8 cellular contexts compared by ENCODE assay signal in genomic region chr19:48513289-48514122, GRCh38. TPM values are rescaled to one million over a fixed set of nuclear protein-coding genes. Genes with fewer than 3 reads are reported as not detected.
A peak's percentile ranks its signal among the peaks of the same experiment; 100 is the strongest.
DNase-seq lines count a peak whose midpoint lies in the region; ATAC-seq and TF ChIP-seq lines count a peak whose summit lies in the region.

No MANE protein-coding gene starts in this region.

- peaks cover 18% of the 10 kb centered on the region for H3K4me1 Mint-ChIP-seq in CD8-positive, alpha-beta T cell (ENCODE audit: low read depth)

- no peak for TF ChIP-seq CTCF in CD8-positive, alpha-beta T cell (IDR thresholded peaks at IDR 0.05)
- no peak for TF ChIP-seq CTCF in colonic mucosa (IDR thresholded peaks at IDR 0.05)
- no peak for TF ChIP-seq CTCF in left lung (IDR thresholded peaks at IDR 0.05)

- intact Hi-C loops in CD8-positive, alpha-beta T cell (cut with DNase I, micrococcal nuclease) = loop anchor here (1.0 to 10.0 kb wide), 10 partner anchors 44 to 481 kb away; partner anchors contain the start of genes CYTH2 (in 1 of the 2), FTL (in 1 of the 2), GRWD1 (in 1 of the 2) and GYS1 (in 1 of the 2)
- intact Hi-C loops in colonic mucosa (cut with DNase I) = no loop called here
- intact Hi-C loops in left lung (cut with DNase I) = no loop called here

- peak overlapping the region; percentile 88 for H3K4me3 ChIP-seq in CD8-positive, alpha-beta T cell (ENCODE audit: low read depth, low read length)
- H3K4me3 ChIP-seq in HAP-1 = peak overlapping the region; percentile 53
- H3K4me3 ChIP-seq in colonic mucosa = peak overlapping the region; percentile 52
- peak overlapping the region; percentile 48 to 53 for H3K4me3 ChIP-seq in left lung

- no peaks in the 10 kb centered on the region for H3K9me3 ChIP-seq in CD8-positive, alpha-beta T cell (ENCODE audit: low read length)
- H3K9me3 ChIP-seq in HAP-1 = no peaks in the 10 kb centered on the region
- no peaks in the 10 kb centered on the region for H3K9me3 ChIP-seq in colonic mucosa
- no peaks in the 10 kb centered on the region for H3K9me3 ChIP-seq in left lung

- peak in 6 of 7 experiments; percentile 61 to 83 (median 75) for DNase-seq in CD8-positive, alpha-beta T cell
- DNase-seq in HAP-1 (ENCODE audit: low spot score in 2 of 2) = peak; percentile 87 to 91
- DNase-seq in NCI-H446 (lab: John Stamatoyannopoulos, UW) = peak; percentile 60 to 87
- DNase-seq in activated CD4-positive, alpha-beta T cell treated with anti-CD3 and anti-CD28 coated beads for 1 hour = peak; percentile 60
- peak; percentile 78 for DNase-seq in colonic mucosa
- DNase-seq in left lung = peak; percentile 74 to 84
- peak; percentile 73 for DNase-seq in stimulated activated CD4-positive, alpha-beta T cell treated with anti-CD3 and anti-CD28 coated beads, Interleukin-4, amount 100 ng/mL, for 1 hour

- no peak overlapping the region for H3K4me3 Mint-ChIP-seq in CD8-positive, alpha-beta T cell

- H3K27me3 ChIP-seq in CD8-positive, alpha-beta T cell (ENCODE audit: insufficient read depth, low read length) = no peaks in the 10 kb centered on the region
- H3K27me3 ChIP-seq in HAP-1 (ENCODE audit: low read depth) = no peaks in the 10 kb centered on the region
- H3K27me3 ChIP-seq in colonic mucosa = peaks cover 28% of the 10 kb centered on the region
- peaks cover 29 to 58% of the 10 kb centered on the region in 2 donors for H3K27me3 ChIP-seq in left lung

- H3K27ac ChIP-seq in CD8-positive, alpha-beta T cell (ENCODE audit: low read depth, low read length) = peak overlapping the region; percentile 68
- H3K27ac ChIP-seq in colonic mucosa (no peak overlapping the region), left lung (no peak overlapping the region)

- H3K9ac ChIP-seq in colonic mucosa (ENCODE audit: low read depth in 2 of 2, low read length in 2 of 2) = peak overlapping the region; percentile 26 to 46

- ATAC-seq in CD8-positive, alpha-beta T cell = peak; percentile 58
- ATAC-seq in left lung = peak; percentile 93
- ATAC-seq in GM21737 (IDR thresholded peaks at IDR 0.05; ENCODE audit: unreplicated experiment) = no peak

- peaks cover 4% of the 10 kb centered on the region for H3K36me3 Mint-ChIP-seq in CD8-positive, alpha-beta T cell

- CTCF ChIA-PET in CD8-positive, alpha-beta T cell (lab: Charles Lee) = interaction anchor here (0.6 to 1.2 kb wide), 4 partner anchors 23 to 76 kb away, joined by 3 to 7 read pairs (median 4); no protein-coding TSS in a partner anchor

- peak overlapping the region; percentile 93 for H3K27ac Mint-ChIP-seq in CD8-positive, alpha-beta T cell

- H3K36me3 ChIP-seq in CD8-positive, alpha-beta T cell (ENCODE audit: insufficient read depth, low read length) = no peaks in the 10 kb centered on the region
- H3K36me3 ChIP-seq in HAP-1 (replicated peaks) (no peaks in the 10 kb centered on the region), colonic mucosa (no peaks in the 10 kb centered on the region), left lung (no peaks in the 10 kb centered on the region)

- POLR2A ChIA-PET in CD8-positive, alpha-beta T cell (lab: Charles Lee) = interaction anchor here (0.7 to 2.0 kb wide), 4 partner anchors 14 to 103 kb away, joined by 3 to 7 read pairs (median 3); no protein-coding TSS in a partner anchor

- H3K27me3 Mint-ChIP-seq in CD8-positive, alpha-beta T cell (ENCODE audit: low read depth) = no peaks in the 10 kb centered on the region

- in situ Hi-C loops in HAP-1 (cut with MboI; ENCODE audit: low sequenced_read_pairs) = no loop called here

- H3K4me1 ChIP-seq in CD8-positive, alpha-beta T cell (ENCODE audit: insufficient read depth, low read length) = peaks cover 23% of the 10 kb centered on the region
- H3K4me1 ChIP-seq in HAP-1 (peaks cover 6% of the 10 kb centered on the region), colonic mucosa (peaks cover 6% of the 10 kb centered on the region), left lung (peaks cover 0 to 23% of the 10 kb centered on the region in 2 donors)

- no peaks in the 10 kb centered on the region for H3K9me3 Mint-ChIP-seq in CD8-positive, alpha-beta T cell

RNA-seq across cellular contexts. Expression of gene LMTK3, which starts 1.9 kb away (rescaled TPM):
- 10 to 100 TPM; 13.7 to 16.9 TPM for total RNA-seq in CD8-positive, alpha-beta T cell
- total RNA-seq in colonic mucosa (1 to 10 TPM; 1.7 to 3.1 TPM), left lung (1 to 10 TPM; 4.4 to 9.5 TPM)

RNA-seq across cellular contexts. Expression of gene SULT2B1, which starts 38.5 kb away (rescaled TPM):
- total RNA-seq in CD8-positive, alpha-beta T cell = not detected
- total RNA-seq in colonic mucosa = 1 to 10 TPM; 1.4 to 7.7 TPM
- total RNA-seq in left lung = 1 to 10 TPM; 2.8 to 6.3 TPM

RNA-seq across cellular contexts. Expression of gene CYTH2, which starts 44.3 kb away (rescaled TPM):
- total RNA-seq in CD8-positive, alpha-beta T cell = 10 to 100 TPM; 30.9 to 32.3 TPM
- total RNA-seq in colonic mucosa (10 to 100 TPM; 55.4 to 70.2 TPM), left lung (10 to 100 TPM; 49.8 to 65.9 TPM)

RNA-seq across cellular contexts. Expression of gene KCNJ14, which starts 58.1 kb away (rescaled TPM):
- total RNA-seq in CD8-positive, alpha-beta T cell = 1 to 10 TPM; 3.7 to 3.9 TPM
- total RNA-seq in colonic mucosa = under 1 TPM; 0.35 to 0.99 TPM
- under 1 TPM; 0.52 to 0.61 TPM for total RNA-seq in left lung

Comparison
In these comparisons a context has a peak if more than half of its experiments do, and no peak if none do; other contexts are left out.
1. intact Hi-C loops: an anchor here in CD8-positive, alpha-beta T cell (1.0 to 10.0 kb wide); none called in colonic mucosa and left lung.